In the genomic region with DNA sequence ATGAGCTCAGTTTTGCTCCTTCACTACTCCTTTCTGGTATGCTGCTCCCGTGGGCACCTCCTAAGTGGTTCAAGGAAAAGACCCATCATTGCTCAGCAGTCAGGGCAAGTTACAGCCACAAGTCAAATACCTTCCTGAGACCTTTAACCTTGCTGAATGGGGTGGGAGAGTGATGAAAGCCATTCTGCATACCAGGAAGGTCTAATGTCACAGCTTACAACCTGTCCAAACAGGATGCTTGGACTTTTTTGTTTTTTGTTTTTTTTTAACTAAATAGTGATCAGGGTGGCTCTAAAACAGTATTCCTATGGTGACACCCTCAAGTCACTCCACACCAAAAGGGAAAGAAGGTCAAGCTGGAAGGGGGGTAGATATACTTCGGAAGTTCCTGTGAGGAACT, we compare ENCODE assay signal across 15 cellular contexts.
"Had no signal": no experiment of that assay in that cellular context is flagged by ENCODE, and none has a peak within 500 bp of the region (broad histone marks: within the 10 kb centered on the region; RNA-seq: fewer than 3 reads in every experiment).

No MANE protein-coding gene starts in this region.

- H3K4me1 ChIP-seq: foreskin keratinocyte, stomach had no signal

- H3K27me3 ChIP-seq: brain microvascular endothelial cell, foreskin keratinocyte, neutrophil had no signal

- H3K9me3 ChIP-seq: neutrophil, stomach, thoracic aorta had no signal

- H3K4me3 ChIP-seq: dorsolateral prefrontal cortex, stomach, thoracic aorta had no signal

- H3K36me3 ChIP-seq: brain microvascular endothelial cell, neutrophil, stomach, thoracic aorta had no signal

- ATAC-seq: foreskin keratinocyte, left ventricle myocardium superior, right cardiac atrium had no signal

- DNase-seq: activated CD4-positive, alpha-beta memory T cell treated with anti-CD3 and anti-CD28 coated beads for 36 hours; activated gamma-delta T cell; activated T-cell treated with anti-CD3 and anti-CD28 coated beads, Interleukin-2, amount 50 U/mL, for 48 hours; amygdala; brain microvascular endothelial cell; dorsolateral prefrontal cortex; left ventricle myocardium superior; posterior cingulate gyrus; right cardiac atrium; small intestine; stomach; T1000 had no signal

- H3K27ac ChIP-seq: brain microvascular endothelial cell, dorsolateral prefrontal cortex, foreskin keratinocyte, neutrophil, stomach, thoracic aorta had no signal
